Comparison of ENCODE assay signal across 10 cellular contexts in genomic region chr2:67259581-67260347, GRCh38.
DNase-seq lines count a peak whose midpoint lies in the region; ATAC-seq and TF ChIP-seq lines count a peak whose summit lies in the region.
"Had no signal": no experiment of that assay in that cellular context is flagged by ENCODE, and none has a peak within 500 bp of the region (broad histone marks: within the 10 kb centered on the region; RNA-seq: fewer than 3 reads in every experiment).

No MANE protein-coding gene starts in this region.

- no peaks in the 10 kb centered on the region for H3K79me2 ChIP-seq in mammary epithelial cell (ENCODE audit: insufficient read depth, low read length)

- DNase-seq in AG08395 (ENCODE audit: low spot score) (peak; percentile 59), IMR-90 (peak; percentile 94), mammary epithelial cell (peak; percentile 91), mesenchymal stem cell (peak; percentile 82), NOMO-1 (lab: John Stamatoyannopoulos, UW; ENCODE audit: unreplicated experiment in 2 of 2) (no peak)
- DNase-seq: NCI-H2227 treated with DMSO at 0.1 percent for 48 hours had no signal

- dilution Hi-C loops in IMR-90 (cut with HindIII; ENCODE audit: low sequenced_read_pairs, unreplicated experiment) (no loop called here), mammary epithelial cell (cut with HindIII; ENCODE audit: low sequenced_read_pairs) (no loop called here)

- H2BK12ac ChIP-seq in mesenchymal stem cell (ENCODE audit: low read length in 2 of 2): peak overlapping the region in 1 of 2 experiments; percentile 63

- peak overlapping the region; percentile 32 for H2AK9ac ChIP-seq in IMR-90 (replicated peaks; ENCODE audit: low read depth, low read length, poor library complexity)

- ATAC-seq in IMR-90 (ENCODE audit: low read depth) (peak; percentile 19), GM19452 (IDR thresholded peaks at IDR 0.05; ENCODE audit: unreplicated experiment) (no peak), HG03457 (IDR thresholded peaks at IDR 0.05; ENCODE audit: unreplicated experiment) (no peak), GM18517 (IDR thresholded peaks at IDR 0.05; ENCODE audit: unreplicated experiment) (no peak)
- ATAC-seq: HCT116 had no signal

- peaks cover 6% of the 10 kb centered on the region for H3K9me1 ChIP-seq in IMR-90 (ENCODE audit: insufficient read depth, low read length)

- peak overlapping the region; percentile 92; the same call in 1 of the 2 replicates for H3K14ac ChIP-seq in IMR-90 (replicated peaks; ENCODE audit: low read depth, low read length)
- H3K14ac ChIP-seq in mesenchymal stem cell (ENCODE audit: low read length in 2 of 2): no peak overlapping the region

- no peaks in the 10 kb centered on the region for H4K20me1 ChIP-seq in IMR-90 (ENCODE audit: insufficient read depth, low read length)
- no peaks in the 10 kb centered on the region for H4K20me1 ChIP-seq in mammary epithelial cell (ENCODE audit: insufficient read depth, low read length)

- H3K27ac ChIP-seq in IMR-90 (ENCODE audit: insufficient read depth, low read length): peak overlapping the region; percentile 63
- peak overlapping the region; percentile 81 for H3K27ac ChIP-seq in mammary epithelial cell (ENCODE audit: insufficient read depth, low read depth, low read length)
- H3K27ac ChIP-seq in mesenchymal stem cell (ENCODE audit: low read length, poor library complexity, severe bottlenecking): peak overlapping the region; percentile 92

- peak overlapping the region; percentile 95 for H3K56ac ChIP-seq in IMR-90 (ENCODE audit: extremely low read depth, insufficient read depth, low read length)

- BruUV-seq in IMR-90 (replicated peaks; lab: Mats Ljungman, UMichigan) (TSS peak; percentile 67), mammary epithelial cell (replicated peaks; lab: Mats Ljungman, UMichigan) (no TSS peak)

- WGBS in IMR-90 (ENCODE audit: extremely low coverage in 2 of 2, insufficient read length in 1 of 2), 2 experiments: 0% methylated on average over 2 of the region's 5 CpGs; no CpG with 5 or more reads in 1 of the 2 experiments
- 20% methylated on average over 5 of the region's 5 CpGs for WGBS in mammary epithelial cell (ENCODE audit: low coverage, missing lambda C conversion rate)
- 38% methylated on average over 3 of the region's 5 CpGs for WGBS in mesenchymal stem cell

- H3K9me3 ChIP-seq in IMR-90 (ENCODE audit: control insufficient read depth, insufficient read depth, low read length): no peaks in the 10 kb centered on the region
- no peaks in the 10 kb centered on the region for H3K9me3 ChIP-seq in mammary epithelial cell (replicated peaks; ENCODE audit: insufficient read depth, low read length)
- H3K9me3 ChIP-seq in mesenchymal stem cell (ENCODE audit: control insufficient read depth, low read length): no peaks in the 10 kb centered on the region

- peak overlapping the region; percentile 95 for H3K4ac ChIP-seq in IMR-90 (ENCODE audit: low read depth, low read length)
- H3K4ac ChIP-seq in mesenchymal stem cell (ENCODE audit: low read depth in 1 of 2, low read length in 2 of 2): peak overlapping the region in 1 of 2 experiments; percentile 49

- POLR2A ChIA-PET in IMR-90 (lab: Charles Lee; ENCODE audit: unreplicated experiment): interaction anchor here (0.5 kb wide), 1 partner anchor 135 kb away, joined by 6 read pairs; no protein-coding TSS in a partner anchor

- CTCF ChIA-PET in IMR-90 (lab: Yijun Ruan, JAX): no interaction called here
- CTCF ChIA-PET in mammary epithelial cell (lab: Charles Lee; ENCODE audit: low non-redundant PET): no interaction called here

- peak overlapping the region; percentile 99 for H2BK5ac ChIP-seq in IMR-90 (ENCODE audit: low read depth, low read length, poor library complexity, severe bottlenecking)
- no peak overlapping the region for H2BK5ac ChIP-seq in mesenchymal stem cell (ENCODE audit: low read depth, low read length, poor library complexity, severe bottlenecking)

- no peak for TF ChIP-seq CTCF in IMR-90 (conservative IDR thresholded peaks at IDR 0.05; ENCODE audit: low read depth, low read length)
- no peak for TF ChIP-seq CTCF in mammary epithelial cell (conservative IDR thresholded peaks at IDR 0.05 in 1 of 2, IDR thresholded peaks at IDR 0.05 in 1 of 2; ENCODE audit: extremely low read depth in 1 of 2, insufficient read depth in 1 of 2, low read depth in 1 of 2, low read length in 2 of 2)

- no peaks in the 10 kb centered on the region for H3K27me3 ChIP-seq in IMR-90 (ENCODE audit: control insufficient read depth, insufficient read depth, low read length)
- H3K27me3 ChIP-seq in mammary epithelial cell (ENCODE audit: insufficient read depth, low read length): no peaks in the 10 kb centered on the region
- H3K27me3 ChIP-seq in mesenchymal stem cell (ENCODE audit: control insufficient read depth in 1 of 2, insufficient read depth in 1 of 2, low read length in 2 of 2): no peaks in the 10 kb centered on the region

- no peaks in the 10 kb centered on the region for H3K36me3 ChIP-seq in IMR-90 (ENCODE audit: control insufficient read depth, insufficient read depth, low read length)
- H3K36me3 ChIP-seq in mammary epithelial cell (ENCODE audit: insufficient read depth, low read length): no peaks in the 10 kb centered on the region
- no peaks in the 10 kb centered on the region for H3K36me3 ChIP-seq in mesenchymal stem cell (ENCODE audit: control insufficient read depth in 1 of 2, insufficient read depth in 2 of 2, low read depth in 1 of 2, low read length in 2 of 2)

- H2BK15ac ChIP-seq in IMR-90 (ENCODE audit: low read depth, low read length): peak overlapping the region; percentile 30; the same call in 2 of the 3 replicates
- no peak overlapping the region for H2BK15ac ChIP-seq in mesenchymal stem cell (ENCODE audit: low read depth, poor library complexity, severe bottlenecking)

- peak overlapping the region; percentile 76 for H4K5ac ChIP-seq in IMR-90 (ENCODE audit: low read depth, low read length)

- H2AFZ ChIP-seq in IMR-90 (replicated peaks; ENCODE audit: low read length, poor library complexity): peak overlapping the region; percentile 52
- peak overlapping the region; percentile 54 for H2AFZ ChIP-seq in mammary epithelial cell (ENCODE audit: low read depth, low read length)
- peak overlapping the region; percentile 14 for H2AFZ ChIP-seq in mesenchymal stem cell (ENCODE audit: low read depth, low read length)

- H2BK20ac ChIP-seq in IMR-90 (ENCODE audit: low read depth, low read length): peak overlapping the region; percentile 98

- peak; percentile 91 for TF ChIP-seq POLR2A in IMR-90 (IDR thresholded peaks at IDR 0.05; ENCODE audit: low read depth, low read length)

- H2AK5ac ChIP-seq in IMR-90 (ENCODE audit: low read depth, low read length): peak overlapping the region; percentile 55
- no peak overlapping the region for H2AK5ac ChIP-seq in mesenchymal stem cell (ENCODE audit: low read length, severe bottlenecking)

- in situ Hi-C loops in IMR-90 (cut with MboI; ENCODE audit: low sequenced_read_pairs): loop anchor here (5.0 to 10.0 kb wide), 2 partner anchors 677 to 825 kb away; partner anchors contain the start of gene MEIS1
- in situ Hi-C loops in mammary epithelial cell (cut with MboI; ENCODE audit: low sequenced_read_pairs in 2 of 2): loop anchor here in 1 of 2 donors (25.0 kb wide), 1 partner anchor 203 kb away; no protein-coding TSS in a partner anchor

- H4K91ac ChIP-seq in IMR-90 (ENCODE audit: insufficient read depth, low read depth, low read length) (peak overlapping the region; percentile 95), mesenchymal stem cell (ENCODE audit: low read length) (no peak overlapping the region)

- H3K23ac ChIP-seq in IMR-90 (ENCODE audit: low read depth, low read length) (peak overlapping the region; percentile 91; the same call in 1 of the 2 replicates), mesenchymal stem cell (ENCODE audit: low read length in 2 of 2) (no peak overlapping the region)

- peaks cover 7 to 16% of the 10 kb centered on the region in 2 experiments for H3K79me1 ChIP-seq in IMR-90 (ENCODE audit: low read depth in 1 of 2, low read length in 2 of 2)
- no peaks in the 10 kb centered on the region for H3K79me1 ChIP-seq in mesenchymal stem cell (replicated peaks; ENCODE audit: low read length, poor library complexity, severe bottlenecking)

- H2BK120ac ChIP-seq in IMR-90 (ENCODE audit: low read depth, low read length): peak overlapping the region; percentile 96
- no peak overlapping the region for H2BK120ac ChIP-seq in mesenchymal stem cell (ENCODE audit: low read depth, low read length)

- H3K4me3 ChIP-seq in IMR-90 (ENCODE audit: insufficient read depth, low read depth, low read length) (no peak overlapping the region), mammary epithelial cell (replicated peaks in 1 of 3; ENCODE audit: insufficient read depth in 1 of 3, low read depth in 2 of 3, low read length in 3 of 3) (no peak overlapping the region), mesenchymal stem cell (ENCODE audit: insufficient read depth in 1 of 2, low read depth in 1 of 2, low read length in 2 of 2) (peak overlapping the region in 1 of 2 experiments; percentile 14)

- H4K8ac ChIP-seq in IMR-90 (ENCODE audit: low read depth in 2 of 2, low read length in 2 of 2) (peak overlapping the region; percentile 40 to 90), mesenchymal stem cell (ENCODE audit: low read length) (no peak overlapping the region)

- H3K9ac ChIP-seq in IMR-90 (ENCODE audit: low read depth, low read length): peak overlapping the region; percentile 67; the same call in 1 of the 2 replicates
- peak overlapping the region; percentile 42 for H3K9ac ChIP-seq in mammary epithelial cell (ENCODE audit: insufficient read depth, low read length)
- H3K9ac ChIP-seq in mesenchymal stem cell (ENCODE audit: low read length): peak overlapping the region; percentile 89

- peak overlapping the region; percentile 49 for H3K4me2 ChIP-seq in IMR-90 (ENCODE audit: low read depth, low read length)
- H3K4me2 ChIP-seq in mammary epithelial cell (ENCODE audit: insufficient read depth, low read depth, low read length): peak overlapping the region; percentile 18
- no peak overlapping the region for H3K4me2 ChIP-seq in mesenchymal stem cell (ENCODE audit: low read length, poor library complexity, severe bottlenecking)

- no peak for TF ChIP-seq RAD21 in IMR-90 (IDR thresholded peaks at IDR 0.05; ENCODE audit: low read length)

- H3K18ac ChIP-seq in IMR-90 (ENCODE audit: low read depth, low read length): peak overlapping the region; percentile 88
- peak overlapping the region in 1 of 2 experiments; percentile 57 for H3K18ac ChIP-seq in mesenchymal stem cell (ENCODE audit: low read depth in 1 of 2, low read length in 2 of 2)

- peaks cover 20% of the 10 kb centered on the region for H3K4me1 ChIP-seq in IMR-90 (ENCODE audit: control insufficient read depth, insufficient read depth, low read length)
- H3K4me1 ChIP-seq in mammary epithelial cell (ENCODE audit: insufficient read depth, low read length): peaks cover 40% of the 10 kb centered on the region
- H3K4me1 ChIP-seq in mesenchymal stem cell (ENCODE audit: control insufficient read depth, insufficient read depth, low read depth, low read length): peaks cover 4% of the 10 kb centered on the region

- intact Hi-C loops in IMR-90 (cut with micrococcal nuclease): loop anchor here (1.0 to 2.0 kb wide), 4 partner anchors 31 to 825 kb away; partner anchors contain the start of genes ETAA1 and MEIS1
- intact Hi-C loops in mammary epithelial cell (cut with micrococcal nuclease): loop anchor here (1.0 to 10.0 kb wide), 3 partner anchors 31 to 203 kb away; partner anchors contain the start of gene ETAA1

TF ChIP-seq in IMR-90, 13 proteins besides CTCF, POLR2A, EP300 and RAD21 (continues in another document):
- TF ChIP-seq SMC3 (IDR thresholded peaks at IDR 0.05; ENCODE audit: low read depth, low read length): no peak

Comparison
In these comparisons a context has a peak if more than half of its experiments do, and no peak if none do; other contexts are left out.
1. DNase-seq: peak in AG08395 (single experiment), IMR-90 (single experiment), mammary epithelial cell (single experiment) and mesenchymal stem cell (single experiment); none in NOMO-1 (0 of 2).
2. Peak in every context shown above with its lines, with median percentiles within 50 percentile points of each other: H2AFZ ChIP-seq, H3K27ac ChIP-seq and H3K9ac ChIP-seq.